ENCODE assay signal across 20 cellular contexts in the genomic region with DNA sequence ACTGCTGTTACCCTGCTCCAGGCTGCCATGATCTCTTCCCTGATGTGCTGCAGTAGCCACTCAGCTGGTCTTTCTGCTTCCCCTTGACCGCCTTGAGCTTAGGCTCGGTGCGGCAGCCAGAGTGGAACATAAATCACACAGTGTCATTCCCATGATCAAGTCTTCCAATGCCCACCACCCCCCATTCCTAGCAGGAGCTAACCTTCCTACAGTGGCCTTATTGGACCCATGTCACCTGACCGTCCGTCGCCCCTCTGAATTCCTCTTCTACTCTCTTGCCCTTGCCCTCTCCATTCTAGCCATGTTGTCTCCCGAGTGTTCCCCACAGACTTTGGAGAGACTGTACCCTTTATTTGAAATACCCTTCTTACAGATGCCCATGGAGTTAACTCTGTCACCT. TPM values are rescaled to one million over a fixed set of nuclear protein-coding genes. Genes with fewer than 3 reads are reported as not detected.
"Had no signal": no experiment of that assay in that cellular context is flagged by ENCODE, and none has a peak within 500 bp of the region (broad histone marks: within the 10 kb centered on the region; RNA-seq: fewer than 3 reads in every experiment).

No MANE protein-coding gene starts in this region.

- H3K4me3 ChIP-seq: breast epithelium, Peyer's patch had no signal

- H3K27ac ChIP-seq: breast epithelium, Peyer's patch had no signal

- H3K27me3 ChIP-seq: breast epithelium, Peyer's patch had no signal

- ATAC-seq: activated T-cell treated with anti-CD3 and anti-CD28 coated beads, Interleukin-2, amount 50 U/mL, for 72 hours had no signal

- H3K36me3 ChIP-seq: breast epithelium, Peyer's patch had no signal

- H3K4me1 ChIP-seq: breast epithelium, Peyer's patch had no signal

- H3K9me3 ChIP-seq: breast epithelium, Peyer's patch had no signal

- DNase-seq: activated CD4-positive, alpha-beta memory T cell treated with anti-CD3 and anti-CD28 coated beads for 36 hours; activated CD4-positive, alpha-beta T cell treated with anti-CD3 and anti-CD28 coated beads, Interleukin-2, amount 10 ng/mL, durations not matched to agents 7 days and 5 days; activated CD4-positive, CD25-positive, alpha-beta regulatory T cell; activated naive CD4-positive, alpha-beta T cell; activated T-cell treated with anti-CD3 and anti-CD28 coated beads, Interleukin-2, amount 50 U/mL, for 72 hours; central memory CD4-positive, alpha-beta T cell; MM.1S; NCI-H1105; NCI-H1436; NCI-H1694 treated with DMSO at 0.1 percent for 48 hours; NCI-H2081; NCI-H524; SHP77 treated with DMSO at 0.1 percent for 48 hours had no signal

RNA-seq across cellular contexts. Expression of a gene that starts 43.4 kb away (rescaled TPM):
- total RNA-seq: activated CD4-positive, alpha-beta memory T cell treated with anti-CD3 and anti-CD28 coated beads for 36 hours; activated CD4-positive, alpha-beta T cell treated with anti-CD3 and anti-CD28 coated beads, Interleukin-2, amount 10 ng/mL, durations not matched to agents 7 days and 5 days; activated CD8-positive, alpha-beta memory T cell treated with anti-CD3 and anti-CD28 coated beads for 36 hours; activated T-cell treated with anti-CD3 and anti-CD28 coated beads, Interleukin-2, amount 50 U/mL, for 72 hours; activated T-helper 2 cell treated with anti-CD3 and anti-CD28 coated beads, Interferon-gamma antibody, Interleukin-2, Interleukin-4, amounts not matched to agents 10 μg/mL and 5 μg/mL and 100 μg/mL, durations not matched to agents 14 hours and 24 hours and 36 hours; aorta; breast epithelium; chondrocyte; SK-MEL-5 had no signal

RNA-seq across cellular contexts. Expression of a gene that starts 46.2 kb away (rescaled TPM):
- total RNA-seq: activated CD4-positive, alpha-beta memory T cell treated with anti-CD3 and anti-CD28 coated beads for 36 hours; activated CD4-positive, alpha-beta T cell treated with anti-CD3 and anti-CD28 coated beads, Interleukin-2, amount 10 ng/mL, durations not matched to agents 7 days and 5 days; activated CD8-positive, alpha-beta memory T cell treated with anti-CD3 and anti-CD28 coated beads for 36 hours; activated T-cell treated with anti-CD3 and anti-CD28 coated beads, Interleukin-2, amount 50 U/mL, for 72 hours; activated T-helper 2 cell treated with anti-CD3 and anti-CD28 coated beads, Interferon-gamma antibody, Interleukin-2, Interleukin-4, amounts not matched to agents 10 μg/mL and 5 μg/mL and 100 μg/mL, durations not matched to agents 14 hours and 24 hours and 36 hours; aorta; SK-MEL-5 had no signal
